Comparison of ENCODE assay signal across 8 cellular contexts in the genomic region with DNA sequence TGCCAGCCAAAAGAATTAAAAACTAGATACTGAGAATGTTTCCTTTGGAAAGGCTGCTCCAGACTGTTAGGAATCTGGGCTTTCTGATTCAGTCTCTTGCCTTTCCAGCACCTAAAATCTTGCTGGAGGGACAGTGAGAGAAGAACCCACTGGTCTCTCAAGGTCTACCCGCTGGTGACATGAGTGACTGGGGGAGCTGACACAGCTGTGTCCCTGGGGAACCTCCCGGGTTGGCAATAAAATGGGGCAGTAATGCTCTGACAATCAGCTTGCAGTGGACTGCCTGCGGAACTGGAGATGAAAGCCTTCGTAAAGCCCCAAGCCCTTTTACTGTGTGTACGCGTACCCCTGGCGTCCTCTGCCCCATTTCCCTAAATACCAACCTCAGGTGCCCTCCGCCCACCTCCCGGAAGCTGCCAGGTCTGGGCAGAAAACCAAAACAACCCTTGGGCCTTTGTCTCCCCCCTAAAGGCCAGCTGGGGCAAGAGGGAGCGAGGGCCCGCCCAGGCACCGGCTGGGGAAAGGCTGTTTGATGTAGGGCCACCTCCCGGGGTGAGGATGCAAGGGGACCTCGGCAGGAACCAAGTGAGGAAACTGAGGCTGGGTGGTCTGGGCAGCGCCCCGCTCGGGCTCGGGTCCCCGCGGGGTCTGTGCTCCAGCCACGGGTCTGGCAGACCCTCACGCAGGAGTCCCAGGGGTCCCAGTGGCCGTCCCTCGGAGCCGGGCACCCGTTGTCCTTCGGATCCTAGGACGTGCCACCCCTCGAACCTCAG. TPM values are rescaled to one million over a fixed set of nuclear protein-coding genes. Genes with fewer than 3 reads are reported as not detected.
DNase-seq lines count a peak whose midpoint lies in the region; ATAC-seq and TF ChIP-seq lines count a peak whose summit lies in the region.

No MANE protein-coding gene starts in this region.

- TF ChIP-seq POLR2A in body of pancreas (IDR thresholded peaks at IDR 0.05), result no peak
- no peak for TF ChIP-seq POLR2A in right lobe of liver (IDR thresholded peaks at IDR 0.05)
- no peak for TF ChIP-seq POLR2A in stomach (IDR thresholded peaks at IDR 0.05)

- H3K27me3 ChIP-seq in body of pancreas, result no peaks in the 10 kb centered on the region
- no peaks in the 10 kb centered on the region for H3K27me3 ChIP-seq in right lobe of liver
- H3K27me3 ChIP-seq in stomach, result no peaks in the 10 kb centered on the region

- peak; percentile 14 for DNase-seq in OCI-M1 (lab: John Stamatoyannopoulos, UW)
- peak in 3 of 4 donors; percentile 29 to 48 (median 41) for DNase-seq in body of pancreas
- peak; percentile 66 to 75 (median 69) for DNase-seq in right lobe of liver
- DNase-seq in stomach, result peak; percentile 54
- DNase-seq in D341Med (ENCODE audit: low spot score), result no peak
- DNase-seq in kidney glomerular epithelial cell (lab: John Stamatoyannopoulos, UW), result no peak
- DNase-seq in NCI-H146 treated with DMSO at 0.1 percent for 48 hours (lab: John Stamatoyannopoulos, UW; ENCODE audit: unreplicated experiment), result no peak

- H3K27ac ChIP-seq in body of pancreas, result peak overlapping the region; percentile 55 to 87 (median 75)
- peak overlapping the region; percentile 31 to 53 (median 51) for H3K27ac ChIP-seq in right lobe of liver
- peak overlapping the region; percentile 90 to 99 (median 94) for H3K27ac ChIP-seq in stomach

- H3K4me1 ChIP-seq in body of pancreas (peaks cover 14% of the 10 kb centered on the region), right lobe of liver (peaks cover 0 to 13% (median 5%) of the 10 kb centered on the region in 4 donors), stomach (peaks cover 28 to 58% (median 45%) of the 10 kb centered on the region in 4 donors)

- peak overlapping the region; percentile 92 to 96 for H3K4me3 ChIP-seq in body of pancreas
- H3K4me3 ChIP-seq in right lobe of liver, result peak overlapping the region; percentile 66 to 88 (median 83)
- peak overlapping the region; percentile 89 to 99 (median 98) for H3K4me3 ChIP-seq in stomach

- TF ChIP-seq CTCF in body of pancreas (IDR thresholded peaks at IDR 0.05) (no peak), right lobe of liver (IDR thresholded peaks at IDR 0.05) (no peak), stomach (IDR thresholded peaks at IDR 0.05) (no peak)

- TF ChIP-seq EP300 in stomach (IDR thresholded peaks at IDR 0.05), result no peak

- intact Hi-C loops in body of pancreas (cut with DNase I) (no loop called here), right lobe of liver (cut with DNase I) (no loop called here), stomach (cut with DNase I; ENCODE audit: low total_unique reads) (no loop called here)

- no peaks in the 10 kb centered on the region for H3K9me3 ChIP-seq in body of pancreas
- no peaks in the 10 kb centered on the region for H3K9me3 ChIP-seq in right lobe of liver
- no peaks in the 10 kb centered on the region for H3K9me3 ChIP-seq in stomach

- H3K36me3 ChIP-seq in body of pancreas (replicated peaks in 1 of 2; ENCODE audit: insufficient read depth in 1 of 2, low read depth in 2 of 2) (no peaks in the 10 kb centered on the region), right lobe of liver (no peaks in the 10 kb centered on the region), stomach (peaks cover 0 to 30% (median 26%) of the 10 kb centered on the region in 4 donors)

- peak; percentile 4 for ATAC-seq in GM21515 (IDR thresholded peaks at IDR 0.05; ENCODE audit: unreplicated experiment)
- ATAC-seq in body of pancreas, result peak; percentile 17
- ATAC-seq in right lobe of liver, result peak; percentile 50 to 58 (median 56)

- 0 to 1% methylated on average over 18 to 29 of the region's 29 CpGs for WGBS in body of pancreas, 2 donors
- 3% methylated on average over 10 of the region's 29 CpGs for WGBS in right lobe of liver (ENCODE audit: insufficient coverage, low coverage, low lambda C conversion rate, missing lambda C conversion rate)
- WGBS in stomach, 5 donors, result 2 to 7% (median 3%) methylated on average over 11 to 29 of the region's 29 CpGs

RNA-seq across cellular contexts. Expression of a gene that starts 0.7 kb away (rescaled TPM):
- 10 to 100 TPM; 15.8 to 20.8 TPM for total RNA-seq in body of pancreas
- 10 to 100 TPM; 17.3 to 44.7 (median 22.7) TPM for total RNA-seq in right lobe of liver
- 10 to 100 TPM; 28.6 to 54.2 (median 42.6) TPM for total RNA-seq in stomach
- polyA plus RNA-seq in stomach, result 10 to 100 TPM; 25.2 to 44.9 (median 35.7) TPM

Comparison
In these comparisons a context has a peak if more than half of its experiments do, and no peak if none do; other contexts are left out.
1. ATAC-seq: peak in every context shown above with its lines; median percentile 56 in right lobe of liver; 17 in body of pancreas; 4 in GM21515.
2. DNase-seq: peak in OCI-M1 (single experiment), body of pancreas (3 of 4), right lobe of liver (3 of 3) and stomach (single experiment); none in D341Med (single experiment), kidney glomerular epithelial cell (single experiment) and NCI-H146 treated with DMSO at 0.1 percent for 48 hours (single experiment).
3. Peak in every context shown above with its lines, with median percentiles within 50 percentile points of each other: H3K27ac ChIP-seq and H3K4me3 ChIP-seq.